In the genomic region with DNA sequence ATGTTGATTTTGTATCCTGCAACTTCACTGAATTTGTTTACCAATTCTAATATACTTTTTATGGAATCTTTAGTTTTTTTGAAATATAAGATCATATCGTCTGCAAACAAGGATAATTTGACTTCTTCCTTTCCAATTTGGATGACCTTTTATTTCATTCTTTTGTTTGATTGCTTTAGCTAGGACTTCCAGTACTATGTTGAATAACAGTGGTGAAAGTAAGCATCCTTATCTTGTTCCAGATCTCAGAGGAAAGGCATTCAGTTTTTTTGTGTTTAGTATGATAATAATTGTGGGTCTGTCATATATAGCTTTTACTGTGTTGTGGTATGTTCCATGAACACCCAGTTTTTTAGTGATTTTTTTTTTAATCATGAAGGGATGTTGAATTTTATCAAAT, we compare ENCODE assay signal across 22 cellular contexts.
DNase-seq lines count a peak whose midpoint lies in the region; ATAC-seq, FAIRE-seq and TF ChIP-seq lines count a peak whose summit lies in the region.
"Had no signal": no experiment of that assay in that cellular context is flagged by ENCODE, and none has a peak within 500 bp of the region (broad histone marks: within the 10 kb centered on the region; RNA-seq: fewer than 3 reads in every experiment).

No MANE protein-coding gene starts in this region.

- no peak for ATAC-seq in activated CD8-positive, alpha-beta memory T cell treated with anti-CD3 and anti-CD28 coated beads, Interleukin-2, amount 10 ng/mL, durations not matched to agents 7 days and 5 days
- ATAC-seq: GM12878, GM23338, HCT116 had no signal

- no peaks in the 10 kb centered on the region for H3K9me3 Mint-ChIP-seq in activated CD8-positive, alpha-beta memory T cell treated with anti-CD3 and anti-CD28 coated beads, Interleukin-2, amount 10 ng/mL, durations not matched to agents 7 days and 5 days (ENCODE audit: low read depth)
- H3K9me3 Mint-ChIP-seq: CD4-positive, alpha-beta T cell; CD8-positive, alpha-beta memory T cell; GM23338; H9 had no signal

- H3K27ac Mint-ChIP-seq in activated CD8-positive, alpha-beta memory T cell treated with anti-CD3 and anti-CD28 coated beads, Interleukin-2, amount 10 ng/mL, durations not matched to agents 7 days and 5 days: no peak overlapping the region
- H3K27ac Mint-ChIP-seq: B cell; CD14-positive monocyte; CD4-positive, alpha-beta T cell; GM23338; H9 had no signal

- H3K4me3 ChIP-seq in LNCaP clone FGC (ENCODE audit: low read depth, low read length) (no peak overlapping the region), adipocyte (ENCODE audit: low read length) (peak overlapping the region; percentile 33)
- H3K4me3 ChIP-seq: BLaER1, GM12878, GM23338 had no signal

- CTCF ChIA-PET in activated CD8-positive, alpha-beta memory T cell treated with anti-CD3 and anti-CD28 coated beads, Interleukin-2, amount 10 ng/mL, durations not matched to agents 7 days and 5 days (lab: Charles Lee): interaction anchor here (0.9 kb wide), 1 partner anchor 31 kb away, joined by 3 read pairs; no protein-coding TSS in a partner anchor

- TF ChIP-seq CTCF in C4-2B (conservative IDR thresholded peaks at IDR 0.05) (no peak), LNCaP clone FGC (IDR thresholded peaks at IDR 0.05; ENCODE audit: control insufficient read depth, extremely low read depth, insufficient read depth) (no peak)

- DNase-seq in LNCaP clone FGC (ENCODE audit: low read depth) (peak; percentile 52), adipocyte (ENCODE audit: low read depth) (peak; percentile 35), GM12892 (ENCODE audit: insufficient read length) (no peak), NCI-H2171 treated with DMSO at 0.1 percent for 48 hours (lab: John Stamatoyannopoulos, UW) (no peak)
- no peak for DNase-seq in activated CD8-positive, alpha-beta memory T cell treated with anti-CD3 and anti-CD28 coated beads, Interleukin-2, amount 10 ng/mL, durations not matched to agents 7 days and 5 days
- DNase-seq: CD4-positive, alpha-beta T cell; CD8-positive, alpha-beta memory T cell; DMS 273 treated with DMSO at 0.1 percent for 48 hours; DMS79; EL; GDM1; H9 had no signal

- peaks cover 61% of the 10 kb centered on the region for H3K4me1 ChIP-seq in adipocyte (ENCODE audit: control insufficient read depth, insufficient read depth, low read length)
- H3K4me1 ChIP-seq: BLaER1 had no signal

- H3K27me3 ChIP-seq in adipocyte (replicated peaks; ENCODE audit: control insufficient read depth, insufficient read depth, low read length): no peaks in the 10 kb centered on the region
- H3K27me3 ChIP-seq: BLaER1 had no signal

- H3K9me3 ChIP-seq in adipocyte (ENCODE audit: control insufficient read depth, low read length): no peaks in the 10 kb centered on the region
- H3K9me3 ChIP-seq: BLaER1 had no signal

- H3K27ac ChIP-seq in C4-2B: peak overlapping the region; percentile 97
- H3K27ac ChIP-seq: BLaER1 had no signal

- no peaks in the 10 kb centered on the region for H3K36me3 ChIP-seq in adipocyte (ENCODE audit: control insufficient read depth, insufficient read depth, low read length, severe bottlenecking)
- H3K36me3 ChIP-seq: BLaER1 had no signal

- H3K9ac ChIP-seq in adipocyte (ENCODE audit: low read length): peak overlapping the region; percentile 55
- H3K9ac ChIP-seq: BLaER1 had no signal

- peaks cover 20% of the 10 kb centered on the region for H3K27me3 Mint-ChIP-seq in activated CD8-positive, alpha-beta memory T cell treated with anti-CD3 and anti-CD28 coated beads, Interleukin-2, amount 10 ng/mL, durations not matched to agents 7 days and 5 days
- H3K27me3 Mint-ChIP-seq: B cell; CD4-positive, alpha-beta T cell had no signal

- FAIRE-seq in GM12892 (lab: Jason Lieb, UNC): no peak
- FAIRE-seq: A204.1, D721Med, GM12878, GM18507 had no signal

- no peak for TF ChIP-seq POLR2A in GM12892 (IDR thresholded peaks at IDR 0.05; ENCODE audit: low read depth, low read length)

- no peak overlapping the region for H3K4me3 Mint-ChIP-seq in activated CD8-positive, alpha-beta memory T cell treated with anti-CD3 and anti-CD28 coated beads, Interleukin-2, amount 10 ng/mL, durations not matched to agents 7 days and 5 days
- H3K4me3 Mint-ChIP-seq: B cell; CD14-positive monocyte; CD4-positive, alpha-beta T cell; CD8-positive, alpha-beta memory T cell; GM23338; H9 had no signal

- peaks cover 2% of the 10 kb centered on the region for H3K4me1 Mint-ChIP-seq in activated CD8-positive, alpha-beta memory T cell treated with anti-CD3 and anti-CD28 coated beads, Interleukin-2, amount 10 ng/mL, durations not matched to agents 7 days and 5 days
- H3K4me1 Mint-ChIP-seq: GM23338, H9 had no signal

- H3K36me3 Mint-ChIP-seq in activated CD8-positive, alpha-beta memory T cell treated with anti-CD3 and anti-CD28 coated beads, Interleukin-2, amount 10 ng/mL, durations not matched to agents 7 days and 5 days: no peaks in the 10 kb centered on the region
- H3K36me3 Mint-ChIP-seq: CD8-positive, alpha-beta memory T cell had no signal

Comparison
In these comparisons a context has a peak if more than half of its experiments do, and no peak if none do; other contexts are left out.
1. DNase-seq: peak in LNCaP clone FGC (single experiment) and adipocyte (single experiment); none in GM12892 (single experiment), activated CD8-positive, alpha-beta memory T cell treated with anti-CD3 and anti-CD28 coated beads, Interleukin-2, amount 10 ng/mL, durations not matched to agents 7 days and 5 days (single experiment) and NCI-H2171 treated with DMSO at 0.1 percent for 48 hours (single experiment).